8 cellular contexts compared by ENCODE assay signal in genomic region chr20:3046677-3047462, GRCh38. TPM values are rescaled to one million over a fixed set of nuclear protein-coding genes. Genes with fewer than 3 reads are reported as not detected.
DNase-seq lines count a peak whose midpoint lies in the region; ATAC-seq and TF ChIP-seq lines count a peak whose summit lies in the region.

No MANE protein-coding gene starts in this region.

- TF ChIP-seq CTCF in AG09309 (IDR thresholded peaks at IDR 0.05; ENCODE audit: control insufficient read depth, insufficient read depth, low read depth, low read length, missing control alignments), result no peak
- TF ChIP-seq CTCF in cardiac fibroblast (IDR thresholded peaks at IDR 0.05; ENCODE audit: low read depth, low read length), result no peak

- ATAC-seq in memory B cell (ENCODE audit: low read depth) (no peak), HG02884 (IDR thresholded peaks at IDR 0.05; ENCODE audit: unreplicated experiment) (no peak)

- H3K36me3 ChIP-seq in H7 (replicated peaks; ENCODE audit: control insufficient read depth, insufficient read depth, low read length), result peaks cover 16% of the 10 kb centered on the region

- H3K36me3 Mint-ChIP-seq in memory B cell, result peaks cover 7% of the 10 kb centered on the region

- H3K4me3 ChIP-seq in AG09309 (ENCODE audit: control insufficient read depth, low read depth, low read length) (peak overlapping the region; percentile 60), H7 (ENCODE audit: insufficient read depth, low read depth, low read length) (peak overlapping the region; percentile 96), cardiac fibroblast (replicated peaks in 1 of 2; ENCODE audit: low read depth in 2 of 2, low read length in 2 of 2) (peak overlapping the region; percentile 82 to 90)

- H3K4me1 Mint-ChIP-seq in memory B cell, result peaks cover 11% of the 10 kb centered on the region

- H3K4me3 Mint-ChIP-seq in memory B cell, result peak overlapping the region; percentile 89

- no peaks in the 10 kb centered on the region for H3K9me3 Mint-ChIP-seq in memory B cell

- H3K27ac Mint-ChIP-seq in memory B cell, result peak overlapping the region; percentile 89

- H3K27me3 ChIP-seq in H7 (ENCODE audit: control insufficient read depth, insufficient read depth, low read length), result no peaks in the 10 kb centered on the region

- H3K27me3 Mint-ChIP-seq in memory B cell, result no peaks in the 10 kb centered on the region

- DNase-seq in AG09309 (ENCODE audit: low read depth) (no peak), H7 (peak; percentile 86), NCI-H69 (lab: John Stamatoyannopoulos, UW) (peak; percentile 62), cardiac fibroblast (ENCODE audit: low read depth in 2 of 2) (peak in 1 of 2 donors; percentile 23), memory B cell (ENCODE audit: low spot score in 2 of 2) (no peak), ureter (ENCODE audit: low spot score) (peak; percentile 52), SIG-M5 treated with dmso at 0.1 percent for 504 hours (lab: John Stamatoyannopoulos, UW; ENCODE audit: unreplicated experiment) (no peak)

RNA-seq across cellular contexts. Expression of gene MRPS26, which starts 1.0 kb away (rescaled TPM):
- 133 and 141 TPM in 2 replicates for total RNA-seq in H7 (2014; rRNA removed; shearing (Covaris generic))
- total RNA-seq in ureter, result 49.6 TPM

RNA-seq across cellular contexts. Expression of gene GNRH2, which starts 3.4 kb away (rescaled TPM):
- not detected in 2 replicates for total RNA-seq in H7 (2014; rRNA removed; shearing (Covaris generic))
- total RNA-seq in ureter, result 1.5 TPM

RNA-seq across cellular contexts. Expression of gene OXT, which starts 24.6 kb away (rescaled TPM):
- total RNA-seq in H7 (2014; rRNA removed; shearing (Covaris generic)), result 1.5 TPM in 1 of 2 replicates, not detected in the other
- not detected for total RNA-seq in ureter

RNA-seq across cellular contexts. Expression of gene AVP, which starts 37.7 kb away (rescaled TPM):
- total RNA-seq in H7 (2014; rRNA removed; shearing (Covaris generic)), result not detected in 2 replicates
- total RNA-seq in ureter, result not detected

Comparison
In these comparisons a context has a peak if more than half of its experiments do, and no peak if none do; other contexts are left out.
1. DNase-seq: peak in H7 (single experiment), NCI-H69 (single experiment) and ureter (single experiment); none in AG09309 (single experiment), memory B cell (0 of 2) and SIG-M5 treated with dmso at 0.1 percent for 504 hours (single experiment).
2. Peak in every context shown above with its lines, with median percentiles within 50 percentile points of each other: H3K4me3 ChIP-seq.